ENCODE assay signal across 1 cellular context in the genomic region with DNA sequence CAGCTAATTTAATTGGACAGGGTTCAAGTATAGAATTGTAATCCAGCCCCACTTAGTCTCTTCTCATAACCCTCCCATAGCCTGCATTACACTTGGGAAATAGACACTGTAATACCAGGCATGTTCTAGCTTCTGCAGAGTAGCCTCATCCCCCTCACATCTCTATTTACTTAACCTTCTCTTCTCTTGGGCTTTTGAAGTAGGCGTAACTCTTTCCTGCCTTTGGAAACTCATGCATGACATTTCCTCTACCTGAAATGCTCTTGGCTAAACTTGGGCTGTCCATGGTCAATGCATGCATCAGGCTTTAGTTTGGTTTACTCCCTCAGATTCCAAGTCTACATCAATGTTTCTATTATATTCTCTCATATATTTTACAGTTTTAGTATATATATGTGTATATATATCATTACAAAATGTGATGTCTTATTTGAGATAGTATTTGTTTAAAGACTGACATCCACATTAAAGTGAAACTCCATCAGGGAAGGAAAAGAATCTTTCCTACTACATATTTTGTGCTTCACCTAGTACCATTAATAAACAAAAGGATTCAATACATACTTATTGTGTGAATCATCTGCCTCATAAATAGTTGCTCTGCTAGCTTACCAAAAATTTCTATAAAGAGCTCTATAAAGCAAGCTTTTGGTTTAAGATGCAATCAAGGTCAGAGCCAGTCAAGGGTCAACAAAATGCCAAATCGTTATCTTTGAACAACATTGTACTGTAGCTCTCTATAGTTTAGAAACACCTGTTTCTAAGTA.
TF ChIP-seq lines count a peak whose summit lies in the region.

No MANE protein-coding gene starts in this region.

TF ChIP-seq in IMR-90, 13 proteins besides CTCF, POLR2A, EP300 and RAD21:
- TF ChIP-seq, protein P1, sequence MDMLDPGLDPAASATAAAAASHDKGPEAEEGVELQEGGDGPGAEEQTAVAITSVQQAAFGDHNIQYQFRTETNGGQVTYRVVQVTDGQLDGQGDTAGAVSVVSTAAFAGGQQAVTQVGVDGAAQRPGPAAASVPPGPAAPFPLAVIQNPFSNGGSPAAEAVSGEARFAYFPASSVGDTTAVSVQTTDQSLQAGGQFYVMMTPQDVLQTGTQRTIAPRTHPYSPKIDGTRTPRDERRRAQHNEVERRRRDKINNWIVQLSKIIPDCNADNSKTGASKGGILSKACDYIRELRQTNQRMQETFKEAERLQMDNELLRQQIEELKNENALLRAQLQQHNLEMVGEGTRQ (IDR thresholded peaks at IDR 0.05; ENCODE audit: low read depth, low read length): no peak
- TF ChIP-seq CHD1 (IDR thresholded peaks at IDR 0.05; ENCODE audit: low read depth, low read length): no peak
- TF ChIP-seq RCOR1 (IDR thresholded peaks at IDR 0.05; ENCODE audit: insufficient replicate concordance, low read length): no peak
- TF ChIP-seq CEBPB (IDR thresholded peaks at IDR 0.05; ENCODE audit: low read depth, low read length): no peak
- TF ChIP-seq NFE2L2 (IDR thresholded peaks at IDR 0.05; ENCODE audit: low read depth, low read length): no peak
- TF ChIP-seq, protein P2, sequence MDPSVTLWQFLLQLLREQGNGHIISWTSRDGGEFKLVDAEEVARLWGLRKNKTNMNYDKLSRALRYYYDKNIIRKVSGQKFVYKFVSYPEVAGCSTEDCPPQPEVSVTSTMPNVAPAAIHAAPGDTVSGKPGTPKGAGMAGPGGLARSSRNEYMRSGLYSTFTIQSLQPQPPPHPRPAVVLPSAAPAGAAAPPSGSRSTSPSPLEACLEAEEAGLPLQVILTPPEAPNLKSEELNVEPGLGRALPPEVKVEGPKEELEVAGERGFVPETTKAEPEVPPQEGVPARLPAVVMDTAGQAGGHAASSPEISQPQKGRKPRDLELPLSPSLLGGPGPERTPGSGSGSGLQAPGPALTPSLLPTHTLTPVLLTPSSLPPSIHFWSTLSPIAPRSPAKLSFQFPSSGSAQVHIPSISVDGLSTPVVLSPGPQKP (IDR thresholded peaks at IDR 0.05; ENCODE audit: borderline replicate concordance, low read depth, low read length): no peak
- TF ChIP-seq BHLHE40 (IDR thresholded peaks at IDR 0.05; ENCODE audit: low read depth, low read length): no peak
- no peak for TF ChIP-seq FOS (IDR thresholded peaks at IDR 0.05; ENCODE audit: low read depth, low read length)
- no peak for TF ChIP-seq MAZ (IDR thresholded peaks at IDR 0.05; ENCODE audit: borderline replicate concordance, low read depth, low read length)
- no peak for TF ChIP-seq RFX5 (IDR thresholded peaks at IDR 0.05; ENCODE audit: low read depth, low read length)
- TF ChIP-seq SMC3 (IDR thresholded peaks at IDR 0.05; ENCODE audit: low read depth, low read length): no peak
- TF ChIP-seq MXI1 (IDR thresholded peaks at IDR 0.05; ENCODE audit: borderline replicate concordance, low read depth, low read length): no peak
TF ChIP-seq in IMR-90: peak in this region for 0.
